In genomic region chr19:32936065-32936464, GRCh38 we compare ENCODE assay signal across 31 cellular contexts.
"Had no signal": no experiment of that assay in that cellular context is flagged by ENCODE, and none has a peak within 500 bp of the region (broad histone marks: within the 10 kb centered on the region; RNA-seq: fewer than 3 reads in every experiment).

No MANE protein-coding gene starts in this region.

- H3K4me3 ChIP-seq: esophagus muscularis mucosa, gastrocnemius medialis, heart left ventricle had no signal

- H3K4me1 Mint-ChIP-seq: activated CD4-positive, alpha-beta memory T cell treated with anti-CD3 and anti-CD28 coated beads, Interleukin-2, amount 10 ng/mL, durations not matched to agents 7 days and 5 days; activated CD4-positive, alpha-beta T cell treated with anti-CD3 and anti-CD28 coated beads, Interleukin-2, amount 10 ng/mL, durations not matched to agents 7 days and 5 days; activated naive CD4-positive, alpha-beta T cell treated with anti-CD3 and anti-CD28 coated beads, Interleukin-2, amount 10 ng/mL, durations not matched to agents 7 days and 5 days; activated naive CD8-positive, alpha-beta T cell treated with anti-CD3 and anti-CD28 coated beads, Interleukin-2, amount 10 ng/mL, durations not matched to agents 7 days and 5 days; WTC11 had no signal

- H3K9me3 Mint-ChIP-seq: activated CD4-positive, alpha-beta memory T cell treated with anti-CD3 and anti-CD28 coated beads, Interleukin-2, amount 10 ng/mL, durations not matched to agents 7 days and 5 days; activated CD4-positive, alpha-beta T cell treated with anti-CD3 and anti-CD28 coated beads, Interleukin-2, amount 10 ng/mL, durations not matched to agents 7 days and 5 days; activated naive CD4-positive, alpha-beta T cell treated with anti-CD3 and anti-CD28 coated beads, Interleukin-2, amount 10 ng/mL, durations not matched to agents 7 days and 5 days; activated naive CD4-positive, alpha-beta T cell treated with anti-CD3 and anti-CD28 coated beads, Interleukin-2, amount 50 U/mL, for 72 hours; activated naive CD8-positive, alpha-beta T cell treated with anti-CD3 and anti-CD28 coated beads, Interleukin-2, amount 10 ng/mL, durations not matched to agents 7 days and 5 days; activated T-cell treated with anti-CD3 and anti-CD28 coated beads, Interleukin-2, amount 50 U/mL, for 24 hours; activated T-cell treated with anti-CD3 and anti-CD28 coated beads, Interleukin-2, amount 50 U/mL, for 72 hours; central memory CD8-positive, alpha-beta T cell; effector memory CD8-positive, alpha-beta T cell; WTC11 had no signal

- DNase-seq: activated CD4-positive, alpha-beta memory T cell treated with anti-CD3 and anti-CD28 coated beads, Interleukin-2, amount 10 ng/mL, durations not matched to agents 7 days and 5 days; activated CD4-positive, alpha-beta T cell treated with anti-CD3 and anti-CD28 coated beads for 1 hour; activated CD4-positive, alpha-beta T cell treated with anti-CD3 and anti-CD28 coated beads for 4 hours; activated CD4-positive, alpha-beta T cell treated with anti-CD3 and anti-CD28 coated beads, Interleukin-2, amount 10 ng/mL, durations not matched to agents 7 days and 5 days; activated CD4-positive, alpha-beta T cell treated with anti-CD3 and anti-CD28 coated beads, Interleukin-2, amount 50 U/mL, for 4 hours; activated CD8-positive, alpha-beta memory T cell treated with anti-CD3 and anti-CD28 coated beads, Interleukin-2, amount 50 U/mL, for 48 hours; activated gamma-delta T cell; activated naive CD4-positive, alpha-beta T cell; activated naive CD4-positive, alpha-beta T cell treated with anti-CD3 and anti-CD28 coated beads, Interleukin-2, amount 10 ng/mL, durations not matched to agents 7 days and 5 days; activated naive CD8-positive, alpha-beta T cell treated with anti-CD3 and anti-CD28 coated beads, Interleukin-2, amount 10 ng/mL, durations not matched to agents 7 days and 5 days; activated T-cell treated with anti-CD3 and anti-CD28 coated beads for 4 hours; activated T-cell treated with anti-CD3 and anti-CD28 coated beads, Interleukin-2, amount 50 U/mL, for 24 hours; activated T-cell treated with anti-CD3 and anti-CD28 coated beads, Interleukin-2, amount 50 U/mL, for 72 hours; brain microvascular endothelial cell; cortex of kidney; dermis blood vessel endothelial cell; effector CD4-positive, alpha-beta T cell; effector memory CD8-positive, alpha-beta T cell; erythroblast; foreskin keratinocyte; gastrocnemius medialis; glutamatergic neuron; heart left ventricle; T-helper 2 cell had no signal

- H3K27ac Mint-ChIP-seq: activated CD4-positive, alpha-beta memory T cell treated with anti-CD3 and anti-CD28 coated beads, Interleukin-2, amount 10 ng/mL, durations not matched to agents 7 days and 5 days; activated CD4-positive, alpha-beta T cell treated with anti-CD3 and anti-CD28 coated beads, Interleukin-2, amount 10 ng/mL, durations not matched to agents 7 days and 5 days; activated naive CD4-positive, alpha-beta T cell treated with anti-CD3 and anti-CD28 coated beads, Interleukin-2, amount 10 ng/mL, durations not matched to agents 7 days and 5 days; activated naive CD4-positive, alpha-beta T cell treated with anti-CD3 and anti-CD28 coated beads, Interleukin-2, amount 50 U/mL, for 72 hours; activated naive CD8-positive, alpha-beta T cell treated with anti-CD3 and anti-CD28 coated beads, Interleukin-2, amount 10 ng/mL, durations not matched to agents 7 days and 5 days; activated T-cell treated with anti-CD3 and anti-CD28 coated beads, Interleukin-2, amount 50 U/mL, for 24 hours; activated T-cell treated with anti-CD3 and anti-CD28 coated beads, Interleukin-2, amount 50 U/mL, for 72 hours; effector memory CD8-positive, alpha-beta T cell; WTC11 had no signal

- H3K4me3 Mint-ChIP-seq: activated CD4-positive, alpha-beta memory T cell treated with anti-CD3 and anti-CD28 coated beads, Interleukin-2, amount 10 ng/mL, durations not matched to agents 7 days and 5 days; activated CD4-positive, alpha-beta T cell treated with anti-CD3 and anti-CD28 coated beads, Interleukin-2, amount 10 ng/mL, durations not matched to agents 7 days and 5 days; activated naive CD4-positive, alpha-beta T cell treated with anti-CD3 and anti-CD28 coated beads, Interleukin-2, amount 10 ng/mL, durations not matched to agents 7 days and 5 days; activated naive CD8-positive, alpha-beta T cell treated with anti-CD3 and anti-CD28 coated beads, Interleukin-2, amount 10 ng/mL, durations not matched to agents 7 days and 5 days; activated T-cell treated with anti-CD3 and anti-CD28 coated beads, Interleukin-2, amount 50 U/mL, for 24 hours; activated T-cell treated with anti-CD3 and anti-CD28 coated beads, Interleukin-2, amount 50 U/mL, for 72 hours; central memory CD8-positive, alpha-beta T cell; effector memory CD8-positive, alpha-beta T cell; WTC11 had no signal

- H3K4me1 ChIP-seq: esophagus muscularis mucosa, foreskin keratinocyte, gastrocnemius medialis, heart left ventricle had no signal

- ATAC-seq: activated naive CD4-positive, alpha-beta T cell treated with anti-CD3 and anti-CD28 coated beads, Interleukin-2, amount 50 U/mL, for 72 hours; activated T-cell treated with anti-CD3 and anti-CD28 coated beads, Interleukin-2, amount 50 U/mL, for 72 hours; effector memory CD8-positive, alpha-beta T cell; foreskin keratinocyte; gastrocnemius medialis; WTC11 had no signal

- H3K27ac ChIP-seq: brain microvascular endothelial cell, esophagus muscularis mucosa, foreskin keratinocyte, gastrocnemius medialis, heart left ventricle had no signal

- H3K27me3 ChIP-seq: brain microvascular endothelial cell, esophagus muscularis mucosa, foreskin keratinocyte, gastrocnemius medialis, heart left ventricle had no signal

- H3K9me3 ChIP-seq: esophagus muscularis mucosa, gastrocnemius medialis had no signal

- H3K27me3 Mint-ChIP-seq: activated CD4-positive, alpha-beta memory T cell treated with anti-CD3 and anti-CD28 coated beads, Interleukin-2, amount 10 ng/mL, durations not matched to agents 7 days and 5 days; activated CD4-positive, alpha-beta T cell treated with anti-CD3 and anti-CD28 coated beads, Interleukin-2, amount 10 ng/mL, durations not matched to agents 7 days and 5 days; activated naive CD4-positive, alpha-beta T cell treated with anti-CD3 and anti-CD28 coated beads, Interleukin-2, amount 10 ng/mL, durations not matched to agents 7 days and 5 days; activated naive CD8-positive, alpha-beta T cell treated with anti-CD3 and anti-CD28 coated beads, Interleukin-2, amount 10 ng/mL, durations not matched to agents 7 days and 5 days; activated T-cell treated with anti-CD3 and anti-CD28 coated beads, Interleukin-2, amount 50 U/mL, for 24 hours; central memory CD8-positive, alpha-beta T cell; effector memory CD8-positive, alpha-beta T cell had no signal

- FAIRE-seq: astrocyte, bronchial epithelial cell, colon had no signal
